In genomic region chr9:17342696-17343095, GRCh38 we compare ENCODE assay signal across 16 cellular contexts.
"Had no signal": no experiment of that assay in that cellular context is flagged by ENCODE, and none has a peak within 500 bp of the region (broad histone marks: within the 10 kb centered on the region; RNA-seq: fewer than 3 reads in every experiment).

No MANE protein-coding gene starts in this region.

- H3K4me1 ChIP-seq: lower lobe of right lung, right lobe of liver, tibial artery had no signal

- H3K4me3 ChIP-seq: lower lobe of right lung, right lobe of liver, tibial artery had no signal

- H3K9me3 Mint-ChIP-seq: activated CD8-positive, alpha-beta T cell treated with anti-CD3 and anti-CD28 coated beads for 36 hours; naive B cell had no signal

- H3K27me3 ChIP-seq: right lobe of liver, tibial artery had no signal

- H3K27ac Mint-ChIP-seq: activated CD8-positive, alpha-beta T cell treated with anti-CD3 and anti-CD28 coated beads for 36 hours; activated naive CD4-positive, alpha-beta T cell treated with anti-CD3 and anti-CD28 coated beads, Interleukin-2, amount 10 ng/mL, durations not matched to agents 7 days and 5 days; effector memory CD8-positive, alpha-beta T cell; naive B cell; stimulated activated effector memory CD8-positive, alpha-beta T cell treated with anti-CD3 and anti-CD28 coated beads, Interleukin-12 subunit alpha, Interleukin-12 subunit beta, amount 100 ng/mL, for 72 hours had no signal

- H3K4me1 Mint-ChIP-seq: activated naive CD4-positive, alpha-beta T cell treated with anti-CD3 and anti-CD28 coated beads, Interleukin-2, amount 10 ng/mL, durations not matched to agents 7 days and 5 days; naive B cell; stimulated activated effector memory CD8-positive, alpha-beta T cell treated with anti-CD3 and anti-CD28 coated beads, Interleukin-12 subunit alpha, Interleukin-12 subunit beta, amount 100 ng/mL, for 72 hours had no signal

- H3K4me3 Mint-ChIP-seq: activated CD8-positive, alpha-beta T cell treated with anti-CD3 and anti-CD28 coated beads for 36 hours; activated naive CD4-positive, alpha-beta T cell treated with anti-CD3 and anti-CD28 coated beads, Interleukin-2, amount 10 ng/mL, durations not matched to agents 7 days and 5 days; effector memory CD8-positive, alpha-beta T cell; naive B cell; stimulated activated effector memory CD8-positive, alpha-beta T cell treated with anti-CD3 and anti-CD28 coated beads, Interleukin-12 subunit alpha, Interleukin-12 subunit beta, amount 100 ng/mL, for 72 hours had no signal

- H3K27ac ChIP-seq: lower lobe of right lung, right lobe of liver, tibial artery, VCaP had no signal

- H3K36me3 Mint-ChIP-seq: activated naive CD4-positive, alpha-beta T cell treated with anti-CD3 and anti-CD28 coated beads, Interleukin-2, amount 10 ng/mL, durations not matched to agents 7 days and 5 days; naive B cell; stimulated activated effector memory CD8-positive, alpha-beta T cell treated with anti-CD3 and anti-CD28 coated beads, Interleukin-12 subunit alpha, Interleukin-12 subunit beta, amount 100 ng/mL, for 72 hours had no signal

- H3K27me3 Mint-ChIP-seq: activated CD8-positive, alpha-beta T cell treated with anti-CD3 and anti-CD28 coated beads for 36 hours; activated naive CD4-positive, alpha-beta T cell treated with anti-CD3 and anti-CD28 coated beads, Interleukin-2, amount 10 ng/mL, durations not matched to agents 7 days and 5 days; effector memory CD8-positive, alpha-beta T cell; naive B cell had no signal

- H3K9me3 ChIP-seq: lower lobe of right lung, right lobe of liver, tibial artery had no signal

- DNase-seq: activated CD4-positive, alpha-beta T cell treated with anti-CD3 and anti-CD28 coated beads for 4 hours; activated CD8-positive, alpha-beta memory T cell treated with anti-CD3 and anti-CD28 coated beads, Interleukin-2, amount 50 U/mL, for 4 hours; activated CD8-positive, alpha-beta T cell treated with anti-CD3 and anti-CD28 coated beads for 36 hours; activated naive CD4-positive, alpha-beta T cell treated with anti-CD3 and anti-CD28 coated beads, Interleukin-2, amount 10 ng/mL, durations not matched to agents 7 days and 5 days; central memory CD4-positive, alpha-beta T cell; effector memory CD8-positive, alpha-beta T cell; erythroblast; hypothalamus; left cardiac atrium; lower lobe of right lung; midbrain; naive B cell; right lobe of liver; tibial artery had no signal

- ATAC-seq: activated CD8-positive, alpha-beta T cell treated with anti-CD3 and anti-CD28 coated beads for 36 hours; effector memory CD8-positive, alpha-beta T cell; left cardiac atrium; lower lobe of right lung; right lobe of liver; stimulated activated effector memory CD8-positive, alpha-beta T cell treated with anti-CD3 and anti-CD28 coated beads, Interleukin-12 subunit alpha, Interleukin-12 subunit beta, amount 100 ng/mL, for 72 hours had no signal
